Comparison of ENCODE assay signal across 8 cellular contexts in genomic region chr11:59550842-59551650, GRCh38. TPM values are rescaled to one million over a fixed set of nuclear protein-coding genes. Genes with fewer than 3 reads are reported as not detected.
DNase-seq lines count a peak whose midpoint lies in the region; ATAC-seq and TF ChIP-seq lines count a peak whose summit lies in the region.

No MANE protein-coding gene starts in this region.

- H3K4me1 ChIP-seq in ectodermal cell (ENCODE audit: control insufficient read depth, insufficient read depth, low read length) = no peaks in the 10 kb centered on the region

- DNase-seq in AG04450 (ENCODE audit: low read depth, low spot score) (peak; percentile 78), NCI-H774 (lab: John Stamatoyannopoulos, UW) (peak; percentile 59), medulla oblongata (ENCODE audit: extremely low spot score) (peak; percentile 90)
- DNase-seq in activated CD4-positive, alpha-beta T cell treated with anti-CD3 and anti-CD28 coated beads, Interleukin-2, amount 50 U/mL, for 48 hours = peak; percentile 85 to 89
- DNase-seq in stimulated activated CD8-positive, alpha-beta memory T cell treated with anti-CD3 and anti-CD28 coated beads, Interleukin-12 subunit alpha, Interleukin-12 subunit beta, amount 100 ng/mL, for 1 hour (ENCODE audit: low read depth) = peak; percentile 71

- peak; percentile 27 for ATAC-seq in GM19043 (IDR thresholded peaks at IDR 0.05; ENCODE audit: low read depth, unreplicated experiment)
- peak; percentile 30 for ATAC-seq in HG03457 (IDR thresholded peaks at IDR 0.05; ENCODE audit: unreplicated experiment)

- H3K27ac ChIP-seq in AG04450 (ENCODE audit: low read depth, low read length) (peak overlapping the region; percentile 84), ectodermal cell (ENCODE audit: insufficient read depth, low read depth, low read length, poor library complexity, severe bottlenecking) (peak overlapping the region; percentile 85)

- 1% methylated on average over 33 of the region's 34 CpGs for WGBS in ectodermal cell, 2 experiments

- H3K4me3 ChIP-seq in AG04450 (ENCODE audit: low read depth, low read length) (peak overlapping the region; percentile 65), ectodermal cell (ENCODE audit: insufficient read depth, low read depth, low read length) (peak overlapping the region; percentile 78)

- POLR2A ChIA-PET in AG04450 (lab: Yijun Ruan, JAX) = interaction anchor here (0.6 to 0.8 kb wide), 3 partner anchors 15 to 1784 kb away, joined by 3 to 5 read pairs (median 4); no protein-coding TSS in a partner anchor

- H3K9me3 ChIP-seq in AG04450 (ENCODE audit: control insufficient read depth, insufficient read depth, low read length) = no peaks in the 10 kb centered on the region
- H3K9me3 ChIP-seq in ectodermal cell (ENCODE audit: control insufficient read depth, low read length) = no peaks in the 10 kb centered on the region

- no peaks in the 10 kb centered on the region for H3K36me3 ChIP-seq in ectodermal cell (ENCODE audit: control insufficient read depth, insufficient read depth, low read length)

- CTCF ChIA-PET in AG04450 (lab: Charles Lee) = interaction anchor here (0.6 to 2.6 kb wide), 3 partner anchors 9 to 129 kb away, joined by 4 to 12 read pairs (median 4); no protein-coding TSS in a partner anchor

- no peak for TF ChIP-seq CTCF in AG04450 (IDR thresholded peaks at IDR 0.05; ENCODE audit: low read depth, low read length)

- H3K27me3 ChIP-seq in AG04450 (ENCODE audit: control insufficient read depth, insufficient read depth, low read length) = no peaks in the 10 kb centered on the region
- H3K27me3 ChIP-seq in ectodermal cell (ENCODE audit: control insufficient read depth, insufficient read depth, low read length, poor library complexity, severe bottlenecking) = no peaks in the 10 kb centered on the region

RNA-seq across cellular contexts. Expression of gene OR4D9, which starts 39.7 kb away (rescaled TPM):
- polyA plus RNA-seq in AG04450 (2011; rRNA removed) = not detected in 2 replicates
- polyA minus RNA-seq in AG04450 (2011; rRNA and poly(A)+ RNA removed) = not detected in 2 replicates
- not detected for polyA plus RNA-seq in ectodermal cell (2013, experiment 1 of 4)
- not detected for polyA plus RNA-seq in ectodermal cell (2013, experiment 2 of 4)
- not detected for polyA plus RNA-seq in ectodermal cell (2013, experiment 3 of 4)
- polyA plus RNA-seq in ectodermal cell (2013, experiment 4 of 4) = not detected

RNA-seq across cellular contexts. Expression of gene OR4D11, which starts 47.7 kb away (rescaled TPM):
- polyA plus RNA-seq in AG04450 (2011; rRNA removed) = not detected in 2 replicates
- not detected in 2 replicates for polyA minus RNA-seq in AG04450 (2011; rRNA and poly(A)+ RNA removed)
- not detected for polyA plus RNA-seq in ectodermal cell (2013, experiment 1 of 4)
- not detected for polyA plus RNA-seq in ectodermal cell (2013, experiment 2 of 4)
- not detected for polyA plus RNA-seq in ectodermal cell (2013, experiment 3 of 4)
- not detected for polyA plus RNA-seq in ectodermal cell (2013, experiment 4 of 4)

Comparison
In these comparisons a context has a peak if more than half of its experiments do, and no peak if none do; other contexts are left out.
1. Peak in every context shown above with its lines: DNase-seq, ATAC-seq, H3K4me3 ChIP-seq and H3K27ac ChIP-seq.